Comparison of ENCODE assay signal across 8 cellular contexts in the genomic region with DNA sequence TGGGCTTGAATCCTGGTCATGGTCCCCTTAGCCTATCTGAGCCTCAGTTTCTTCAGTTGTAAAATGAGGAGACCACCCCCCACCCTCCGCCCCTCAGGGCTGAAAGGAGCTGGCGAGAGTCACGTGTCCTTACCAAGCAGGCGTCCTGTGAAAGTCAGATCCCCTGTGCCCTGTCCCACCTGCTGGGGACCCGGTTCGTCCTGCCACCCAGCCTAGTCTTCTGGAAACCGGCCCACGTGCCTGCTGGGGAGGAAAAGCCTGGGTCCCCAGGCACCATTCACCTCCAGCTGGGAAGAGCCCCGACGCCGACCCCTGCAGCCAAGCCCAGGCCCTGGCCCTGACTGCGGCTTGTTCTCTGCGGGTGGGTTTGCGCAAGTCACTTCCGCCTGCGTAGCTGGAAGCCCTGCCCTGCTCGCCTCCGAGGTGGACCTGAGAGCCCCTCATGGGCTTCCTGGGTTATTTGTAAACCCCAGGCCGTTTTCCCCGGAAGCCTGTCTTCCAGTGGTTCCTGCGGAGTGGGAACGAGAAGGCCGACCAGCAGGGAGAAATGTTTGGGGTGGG. TPM values are rescaled to one million over a fixed set of nuclear protein-coding genes. Genes with fewer than 3 reads are reported as not detected.
DNase-seq lines count a peak whose midpoint lies in the region; ATAC-seq and TF ChIP-seq lines count a peak whose summit lies in the region.

No MANE protein-coding gene starts in this region.

- H3K9me3 Mint-ChIP-seq in natural killer cell treated with Interleukin-12 subunit alpha and Interleukin-12 subunit beta and Interleukin-15 and Interleukin-18, amount 100 ng/mL, for 72 hours, result no peaks in the 10 kb centered on the region

- H3K27me3 Mint-ChIP-seq in natural killer cell treated with Interleukin-12 subunit alpha and Interleukin-12 subunit beta and Interleukin-15 and Interleukin-18, amount 100 ng/mL, for 72 hours, result no peaks in the 10 kb centered on the region

- peaks cover 6% of the 10 kb centered on the region for H3K36me3 Mint-ChIP-seq in natural killer cell treated with Interleukin-12 subunit alpha and Interleukin-12 subunit beta and Interleukin-15 and Interleukin-18, amount 100 ng/mL, for 72 hours

- DNase-seq in NCI-H2081 (lab: John Stamatoyannopoulos, UW) (peak; percentile 13 to 23), NCI-H2081 treated with DMSO at 0.1 percent for 48 hours (lab: John Stamatoyannopoulos, UW) (no peak), SHP77 treated with DMSO at 0.1 percent for 48 hours (lab: John Stamatoyannopoulos, UW) (peak; percentile 27), NCI-H187 treated with DMSO at 0.1 percent for 48 hours (lab: John Stamatoyannopoulos, UW) (no peak), DMS114 treated with DMSO at 0.1 percent for 48 hours (lab: John Stamatoyannopoulos, UW; ENCODE audit: unreplicated experiment) (no peak), GM13976 (ENCODE audit: low spot score) (no peak)
- peak; percentile 79 for DNase-seq in natural killer cell treated with Interleukin-12 subunit alpha and Interleukin-12 subunit beta and Interleukin-15 and Interleukin-18, amount 100 ng/mL, for 72 hours (ENCODE audit: low spot score)

- H3K4me3 Mint-ChIP-seq in natural killer cell treated with Interleukin-12 subunit alpha and Interleukin-12 subunit beta and Interleukin-15 and Interleukin-18, amount 100 ng/mL, for 72 hours, result peak overlapping the region; percentile 54

- TF ChIP-seq CTCF in GM13976 (IDR thresholded peaks at IDR 0.05; ENCODE audit: borderline replicate concordance, control extremely low read depth, extremely low read depth, insufficient read depth, missing control alignments), result no peak

- H3K4me1 Mint-ChIP-seq in natural killer cell treated with Interleukin-12 subunit alpha and Interleukin-12 subunit beta and Interleukin-15 and Interleukin-18, amount 100 ng/mL, for 72 hours (ENCODE audit: low read depth in 2 of 2), result peaks cover 0 to 14% of the 10 kb centered on the region in 2 donors

- peak; percentile 5 for ATAC-seq in esophagus mucosa
- peak; percentile 73 to 80 for ATAC-seq in natural killer cell treated with Interleukin-12 subunit alpha and Interleukin-12 subunit beta and Interleukin-15 and Interleukin-18, amount 100 ng/mL, for 72 hours

- in situ Hi-C loops in GM13976 (cut with MboI; ENCODE audit: low sequenced_read_pairs, unreplicated experiment), result no loop called here

- peak overlapping the region; percentile 43 to 80 for H3K27ac Mint-ChIP-seq in natural killer cell treated with Interleukin-12 subunit alpha and Interleukin-12 subunit beta and Interleukin-15 and Interleukin-18, amount 100 ng/mL, for 72 hours

RNA-seq across cellular contexts. Expression of gene SSH3, which starts 0.7 kb away (rescaled TPM):
- 78.4 TPM for total RNA-seq in esophagus mucosa
- 10 to 100 TPM; 19.2 to 32.3 TPM for total RNA-seq in natural killer cell treated with Interleukin-12 subunit alpha and Interleukin-12 subunit beta and Interleukin-15 and Interleukin-18, amount 100 ng/mL, for 72 hours

RNA-seq across cellular contexts. Expression of gene ANKRD13D, which starts 13.5 kb away (rescaled TPM):
- 45.2 TPM for total RNA-seq in esophagus mucosa
- 100 to 1,000 TPM; 182 to 231 TPM for total RNA-seq in natural killer cell treated with Interleukin-12 subunit alpha and Interleukin-12 subunit beta and Interleukin-15 and Interleukin-18, amount 100 ng/mL, for 72 hours

RNA-seq across cellular contexts. Expression of gene GRK2, which starts 36.4 kb away (rescaled TPM):
- 61.6 TPM for total RNA-seq in esophagus mucosa
- total RNA-seq in natural killer cell treated with Interleukin-12 subunit alpha and Interleukin-12 subunit beta and Interleukin-15 and Interleukin-18, amount 100 ng/mL, for 72 hours, result 100 to 1,000 TPM; 394 to 432 TPM

RNA-seq across cellular contexts. Expression of gene POLD4, which starts 50.7 kb away (rescaled TPM):
- total RNA-seq in esophagus mucosa, result 61.7 TPM
- total RNA-seq in natural killer cell treated with Interleukin-12 subunit alpha and Interleukin-12 subunit beta and Interleukin-15 and Interleukin-18, amount 100 ng/mL, for 72 hours, result 10 to 100 TPM; 25.7 to 46.4 TPM

Comparison
In these comparisons a context has a peak if more than half of its experiments do, and no peak if none do; other contexts are left out.
1. DNase-seq: peak in NCI-H2081 (2 of 2), SHP77 treated with DMSO at 0.1 percent for 48 hours (single experiment) and natural killer cell treated with Interleukin-12 subunit alpha and Interleukin-12 subunit beta and Interleukin-15 and Interleukin-18, amount 100 ng/mL, for 72 hours (single experiment); none in NCI-H2081 treated with DMSO at 0.1 percent for 48 hours (single experiment), NCI-H187 treated with DMSO at 0.1 percent for 48 hours (single experiment), DMS114 treated with DMSO at 0.1 percent for 48 hours (single experiment) and GM13976 (single experiment).